Comparison of ENCODE assay signal across 15 cellular contexts in genomic region chr2:234178309-234179030, GRCh38.
DNase-seq lines count a peak whose midpoint lies in the region; ATAC-seq and TF ChIP-seq lines count a peak whose summit lies in the region.
"Had no signal": no experiment of that assay in that cellular context is flagged by ENCODE, and none has a peak within 500 bp of the region (broad histone marks: within the 10 kb centered on the region; RNA-seq: fewer than 3 reads in every experiment).

No MANE protein-coding gene starts in this region.

- H3K36me3 Mint-ChIP-seq in naive thymus-derived CD8-positive, alpha-beta T cell, result peaks cover 0 to 3% (median 0%) of the 10 kb centered on the region in 3 donors

- H3K4me1 Mint-ChIP-seq in naive thymus-derived CD8-positive, alpha-beta T cell, result peaks cover 0 to 4% (median 2%) of the 10 kb centered on the region in 4 donors

- ATAC-seq in mucosa of descending colon (peak; percentile 47), GM18502 (IDR thresholded peaks at IDR 0.05; ENCODE audit: poor library complexity, unreplicated experiment) (no peak)
- no peak for ATAC-seq in naive thymus-derived CD8-positive, alpha-beta T cell
- ATAC-seq: stimulated activated naive CD8-positive, alpha-beta T cell treated with anti-CD3 and anti-CD28 coated beads, Interleukin-15, amount 100 ng/mL, for 72 hours had no signal

- TF ChIP-seq RAD21 in Ishikawa (IDR thresholded peaks at IDR 0.05; ENCODE audit: low read depth), result peak; percentile 19; the same call in 1 of the 2 replicates

- H3K4me1 ChIP-seq in mammary epithelial cell (ENCODE audit: insufficient read depth, low read length), result no peaks in the 10 kb centered on the region
- no peaks in the 10 kb centered on the region for H3K4me1 ChIP-seq in mucosa of descending colon (ENCODE audit: low read depth)

- H3K4me3 ChIP-seq in mammary epithelial cell (replicated peaks in 1 of 3; ENCODE audit: insufficient read depth in 1 of 3, low read depth in 2 of 3, low read length in 3 of 3), result no peak overlapping the region
- no peak overlapping the region for H3K4me3 ChIP-seq in mucosa of descending colon

- H3K4me3 Mint-ChIP-seq in naive thymus-derived CD8-positive, alpha-beta T cell, result no peak overlapping the region
- H3K4me3 Mint-ChIP-seq: stimulated activated naive CD8-positive, alpha-beta T cell treated with anti-CD3 and anti-CD28 coated beads, Interleukin-15, amount 100 ng/mL, for 72 hours; T-helper 1 cell treated with Interleukin-12 subunit alpha and Interleukin-12 subunit beta and Interleukin-4 antibody, amounts not matched to agents 30 μg/mL and 1 μg/mL, for 36 hours had no signal

- intact Hi-C loops in mammary epithelial cell (cut with micrococcal nuclease), result loop anchor here (1.0 kb wide), 1 partner anchor 50 kb away; no protein-coding TSS in a partner anchor
- intact Hi-C loops in mucosa of descending colon (cut with DNase I, micrococcal nuclease), result no loop called here

- H3K79me2 ChIP-seq in mammary epithelial cell (ENCODE audit: insufficient read depth, low read length), result no peaks in the 10 kb centered on the region

- DNase-seq in NCI-H146 (lab: John Stamatoyannopoulos, UW) (peak; percentile 56), NCI-H146 treated with DMSO at 0.1 percent for 48 hours (lab: John Stamatoyannopoulos, UW; ENCODE audit: unreplicated experiment) (no peak), mammary epithelial cell (peak; percentile 49), mucosa of descending colon (no peak), NOMO-1 treated with DMSO at 0.1 percent for 48 hours (lab: John Stamatoyannopoulos, UW; ENCODE audit: unreplicated experiment) (no peak)
- DNase-seq in naive thymus-derived CD8-positive, alpha-beta T cell, result no peak
- DNase-seq: amniotic stem cell; erythroblast; GF-D8; NCI-H524; stimulated activated naive CD8-positive, alpha-beta T cell treated with anti-CD3 and anti-CD28 coated beads, Interleukin-15, amount 100 ng/mL, for 72 hours had no signal

- no peaks in the 10 kb centered on the region for H3K9me3 Mint-ChIP-seq in naive thymus-derived CD8-positive, alpha-beta T cell
- H3K9me3 Mint-ChIP-seq: stimulated activated naive CD8-positive, alpha-beta T cell treated with anti-CD3 and anti-CD28 coated beads, Interleukin-15, amount 100 ng/mL, for 72 hours; T-helper 1 cell treated with Interleukin-12 subunit alpha and Interleukin-12 subunit beta and Interleukin-4 antibody, amounts not matched to agents 30 μg/mL and 1 μg/mL, for 36 hours had no signal

- POLR2A ChIA-PET in naive thymus-derived CD8-positive, alpha-beta T cell (lab: Charles Lee), result no interaction called here

- H3K27me3 Mint-ChIP-seq in naive thymus-derived CD8-positive, alpha-beta T cell, result peaks cover 0 to 4% (median 2%) of the 10 kb centered on the region in 5 donors

- WGBS in mammary epithelial cell (ENCODE audit: low coverage, missing lambda C conversion rate), result 80% methylated on average over 9 of the region's 10 CpGs

- H3K36me3 ChIP-seq in mammary epithelial cell (ENCODE audit: insufficient read depth, low read length) (no peaks in the 10 kb centered on the region), mucosa of descending colon (ENCODE audit: low read depth) (no peaks in the 10 kb centered on the region)
- H3K36me3 ChIP-seq: neutrophil had no signal

- H4K20me1 ChIP-seq in mammary epithelial cell (ENCODE audit: insufficient read depth, low read length), result no peaks in the 10 kb centered on the region

- H3K27me3 ChIP-seq in mammary epithelial cell (ENCODE audit: insufficient read depth, low read length), result no peaks in the 10 kb centered on the region

- H3K27ac ChIP-seq in mammary epithelial cell (ENCODE audit: insufficient read depth, low read depth, low read length), result no peak overlapping the region
- H3K27ac ChIP-seq: neutrophil had no signal

- BruUV-seq in mammary epithelial cell (replicated peaks; lab: Mats Ljungman, UMichigan), result no TSS peak

- dilution Hi-C loops in mammary epithelial cell (cut with HindIII; ENCODE audit: low sequenced_read_pairs), result no loop called here

- H3K9ac ChIP-seq in mammary epithelial cell (ENCODE audit: insufficient read depth, low read length), result no peak overlapping the region

- in situ Hi-C loops in mammary epithelial cell (cut with MboI; ENCODE audit: low sequenced_read_pairs in 2 of 2), result no loop called here

- H3K9me3 ChIP-seq in mammary epithelial cell (replicated peaks; ENCODE audit: insufficient read depth, low read length) (no peaks in the 10 kb centered on the region), mucosa of descending colon (no peaks in the 10 kb centered on the region)
- H3K9me3 ChIP-seq: neutrophil had no signal

- TF ChIP-seq CTCF in mammary epithelial cell (conservative IDR thresholded peaks at IDR 0.05 in 1 of 2, IDR thresholded peaks at IDR 0.05 in 1 of 2; ENCODE audit: extremely low read depth in 1 of 2, insufficient read depth in 1 of 2, low read depth in 1 of 2, low read length in 2 of 2) (no peak), mucosa of descending colon (IDR thresholded peaks at IDR 0.05) (no peak)

- no peak overlapping the region for H3K27ac Mint-ChIP-seq in naive thymus-derived CD8-positive, alpha-beta T cell
- H3K27ac Mint-ChIP-seq: T-helper 1 cell treated with Interleukin-12 subunit alpha and Interleukin-12 subunit beta and Interleukin-4 antibody, amounts not matched to agents 30 μg/mL and 1 μg/mL, for 36 hours had no signal

- H3K4me2 ChIP-seq in mammary epithelial cell (ENCODE audit: insufficient read depth, low read depth, low read length), result no peak overlapping the region

- CTCF ChIA-PET in mammary epithelial cell (lab: Charles Lee; ENCODE audit: low non-redundant PET), result no interaction called here

- H2AFZ ChIP-seq in mammary epithelial cell (ENCODE audit: low read depth, low read length), result no peak overlapping the region

- no peak for TF ChIP-seq EP300 in Ishikawa (IDR thresholded peaks at IDR 0.05; ENCODE audit: borderline replicate concordance)

TF ChIP-seq in Ishikawa, 13 proteins besides CTCF, POLR2A, EP300 and RAD21:
- TF ChIP-seq YY1 (IDR thresholded peaks at IDR 0.05; ENCODE audit: low read depth) (0 out of 2 replicates have a peak, but pooled peaks have one; percentile 44), REST (IDR thresholded peaks at IDR 0.05; ENCODE audit: low read depth) (peak; percentile 93), TEAD4 (IDR thresholded peaks at IDR 0.05) (no peak; the same call in 1 of the 2 replicates), TAF1 (IDR thresholded peaks at IDR 0.05; ENCODE audit: low read depth) (no peak), MAX (IDR thresholded peaks at IDR 0.05) (peak; percentile 32; the same call in 1 of the 2 replicates), CREB1 (IDR thresholded peaks at IDR 0.05; ENCODE audit: low read depth) (no peak), ZBTB7A (IDR thresholded peaks at IDR 0.05; ENCODE audit: low read depth) (no peak), TCF12 (IDR thresholded peaks at IDR 0.05; ENCODE audit: low read depth) (0 out of 2 replicates have a peak, but pooled peaks have one; percentile 16), NFIC (IDR thresholded peaks at IDR 0.05) (peak; percentile 71; the same call in 1 of the 2 replicates)

Comparison
In these comparisons a context has a peak if more than half of its experiments do, and no peak if none do; other contexts are left out.
1. DNase-seq: peak in NCI-H146 (single experiment) and mammary epithelial cell (single experiment); none in NCI-H146 treated with DMSO at 0.1 percent for 48 hours (single experiment), mucosa of descending colon (0 of 3), naive thymus-derived CD8-positive, alpha-beta T cell (0 of 10) and NOMO-1 treated with DMSO at 0.1 percent for 48 hours (single experiment).